11 cellular contexts compared by ENCODE assay signal in genomic region chr1:29177022-29177705, GRCh38. TPM values are rescaled to one million over a fixed set of nuclear protein-coding genes. Genes with fewer than 3 reads are reported as not detected.
DNase-seq lines count a peak whose midpoint lies in the region; ATAC-seq and TF ChIP-seq lines count a peak whose summit lies in the region.
"Had no signal": no experiment of that assay in that cellular context is flagged by ENCODE, and none has a peak within 500 bp of the region (broad histone marks: within the 10 kb centered on the region; RNA-seq: fewer than 3 reads in every experiment).

No MANE protein-coding gene starts in this region.

- H4K91ac ChIP-seq in trophoblast cell (ENCODE audit: low read depth, low read length): no peak overlapping the region

- no CpG with 5 or more reads among the region's 12 CpGs for WGBS in trophoblast cell (ENCODE audit: extremely low coverage, insufficient coverage, insufficient read length)

- H3K4me2 ChIP-seq in Loucy (ENCODE audit: low read depth, low read length, poor library complexity, severe bottlenecking): peak overlapping the region; percentile 92
- no peak overlapping the region for H3K4me2 ChIP-seq in trophoblast cell (ENCODE audit: low read length)

- no peak overlapping the region for H3K14ac ChIP-seq in trophoblast cell (ENCODE audit: low read length)

- H3K9me3 ChIP-seq in CD8-positive, alpha-beta T cell (ENCODE audit: low read length): no peaks in the 10 kb centered on the region
- H3K9me3 ChIP-seq in Loucy (ENCODE audit: insufficient read depth, low read depth, low read length) (no peaks in the 10 kb centered on the region), trophoblast cell (ENCODE audit: insufficient read depth, low read depth, low read length) (no peaks in the 10 kb centered on the region)

- H4K8ac ChIP-seq in trophoblast cell (ENCODE audit: low read depth, low read length): no peak overlapping the region

- H4K12ac ChIP-seq in trophoblast cell (ENCODE audit: low read depth, low read length): no peak overlapping the region

- 0 out of 2 replicates have a peak, but pooled peaks cover 7% of the 10 kb centered on the region for H3F3A ChIP-seq in Loucy (ENCODE audit: low read depth)

- H3K9me2 ChIP-seq in Loucy (replicated peaks; ENCODE audit: low read depth, low read length): no peaks in the 10 kb centered on the region

- H4K20me1 ChIP-seq in Loucy (ENCODE audit: insufficient read depth, low read length, poor library complexity, severe bottlenecking): peaks cover 84% of the 10 kb centered on the region

- no peak overlapping the region for H2AK5ac ChIP-seq in trophoblast cell (ENCODE audit: low read length)

- peak overlapping the region; percentile 33 for H3K4me3 Mint-ChIP-seq in CD8-positive, alpha-beta T cell
- no peak overlapping the region for H3K4me3 Mint-ChIP-seq in dendritic cell treated with granulocyte-macrophage colony-stimulating factor and Interleukin-4, amounts not matched to agents 40 ng/mL and 50 ng/mL, for 4 days
- no peak overlapping the region for H3K4me3 Mint-ChIP-seq in Calu3 (ENCODE audit: low read depth, unreplicated experiment)
- H3K4me3 Mint-ChIP-seq: nephron progenitor cell had no signal

- no peak overlapping the region for H2BK5ac ChIP-seq in trophoblast cell (ENCODE audit: low read depth, low read length, poor library complexity)

- no peaks in the 10 kb centered on the region for H3K27me3 Mint-ChIP-seq in CD8-positive, alpha-beta T cell (ENCODE audit: low read depth)
- H3K27me3 Mint-ChIP-seq in dendritic cell treated with granulocyte-macrophage colony-stimulating factor and Interleukin-4, amounts not matched to agents 40 ng/mL and 50 ng/mL, for 4 days: no peaks in the 10 kb centered on the region
- H3K27me3 Mint-ChIP-seq in Calu3 (ENCODE audit: unreplicated experiment): no peaks in the 10 kb centered on the region

- H3K27ac Mint-ChIP-seq in CD8-positive, alpha-beta T cell: peak overlapping the region; percentile 71
- H3K27ac Mint-ChIP-seq in dendritic cell treated with granulocyte-macrophage colony-stimulating factor and Interleukin-4, amounts not matched to agents 40 ng/mL and 50 ng/mL, for 4 days: peak overlapping the region; percentile 18
- no peak overlapping the region for H3K27ac Mint-ChIP-seq in Calu3 (ENCODE audit: unreplicated experiment)
- H3K27ac Mint-ChIP-seq: nephron progenitor cell had no signal

- intact Hi-C loops in CD8-positive, alpha-beta T cell (cut with DNase I, micrococcal nuclease): no loop called here
- intact Hi-C loops in dendritic cell treated with granulocyte-macrophage colony-stimulating factor and Interleukin-4, amounts not matched to agents 40 ng/mL and 50 ng/mL, for 4 days (cut with micrococcal nuclease): no loop called here
- intact Hi-C loops in Calu3 (cut with micrococcal nuclease; ENCODE audit: unreplicated experiment): no loop called here

- H3K36me3 ChIP-seq in CD8-positive, alpha-beta T cell (ENCODE audit: insufficient read depth, low read length): peaks cover 4% of the 10 kb centered on the region
- H3K36me3 ChIP-seq in Loucy (ENCODE audit: insufficient read depth, low read length) (peaks cover 9% of the 10 kb centered on the region), trophoblast cell (ENCODE audit: control insufficient read depth in 1 of 2, insufficient read depth in 2 of 2, low read length in 2 of 2) (peaks cover 5 to 9% of the 10 kb centered on the region in 2 experiments)

- H2BK12ac ChIP-seq in trophoblast cell (ENCODE audit: low read length): no peak overlapping the region

- H3K9ac ChIP-seq in Loucy (ENCODE audit: low read depth, low read length, poor library complexity, severe bottlenecking) (no peak overlapping the region), trophoblast cell (ENCODE audit: low read length) (no peak overlapping the region)

- POLR2A ChIA-PET in CD8-positive, alpha-beta T cell (lab: Charles Lee): interaction anchor here (0.9 kb wide), 1 partner anchor 16 kb away, joined by 4 read pairs; no protein-coding TSS in a partner anchor

- H3K4me3 ChIP-seq in CD8-positive, alpha-beta T cell (ENCODE audit: low read depth, low read length): peak overlapping the region; percentile 6
- H3K4me3 ChIP-seq in Loucy (ENCODE audit: low read length, poor library complexity, severe bottlenecking) (peak overlapping the region; percentile 97), trophoblast cell (ENCODE audit: low read depth, low read length) (no peak overlapping the region)

- H3K79me2 ChIP-seq in Loucy (ENCODE audit: insufficient read depth, low read length): peaks cover 94% of the 10 kb centered on the region
- H3K79me2 ChIP-seq in trophoblast cell (ENCODE audit: control insufficient read depth, insufficient read depth, low read length, poor library complexity): peaks cover 27% of the 10 kb centered on the region

- no peaks in the 10 kb centered on the region for H3K27me3 ChIP-seq in CD8-positive, alpha-beta T cell (ENCODE audit: insufficient read depth, low read length)
- H3K27me3 ChIP-seq in Loucy (ENCODE audit: insufficient read depth, low read length, poor library complexity, severe bottlenecking) (no peaks in the 10 kb centered on the region), trophoblast cell (ENCODE audit: insufficient read depth, low read length) (no peaks in the 10 kb centered on the region)

- peaks cover 47% of the 10 kb centered on the region for H3K4me1 ChIP-seq in CD8-positive, alpha-beta T cell (ENCODE audit: insufficient read depth, low read length)
- peaks cover 34% of the 10 kb centered on the region for H3K4me1 ChIP-seq in Loucy (ENCODE audit: insufficient read depth, low read length, poor library complexity, severe bottlenecking)
- H3K4me1 ChIP-seq in trophoblast cell (ENCODE audit: control insufficient read depth in 1 of 2, insufficient read depth in 2 of 2, low read length in 2 of 2): peaks cover 3 to 6% of the 10 kb centered on the region in 2 experiments

- CTCF ChIA-PET in CD8-positive, alpha-beta T cell (lab: Charles Lee): interaction anchor here (1.2 kb wide), 1 partner anchor 26 kb away, joined by 3 read pairs; no protein-coding TSS in a partner anchor
- CTCF ChIA-PET in Calu3 (lab: Charles Lee): interaction anchor here (0.6 kb wide), 1 partner anchor 301 kb away, joined by 5 read pairs; no protein-coding TSS in a partner anchor

- ATAC-seq in CD8-positive, alpha-beta T cell: no peak
- ATAC-seq in HG03565 (IDR thresholded peaks at IDR 0.05; ENCODE audit: unreplicated experiment): no peak

- no peak for DNase-seq in CD8-positive, alpha-beta T cell
- DNase-seq in trophoblast cell (no peak), Calu3 (no peak), D341Med (ENCODE audit: low spot score) (no peak), anterior cingulate cortex (lab: John Stamatoyannopoulos, UW) (no peak)
- DNase-seq: NCI-H446, nephron progenitor cell, WERI-Rb-1 had no signal

- no peak overlapping the region for H2AFZ ChIP-seq in Loucy (ENCODE audit: low read length)
- H2AFZ ChIP-seq in trophoblast cell (ENCODE audit: insufficient read depth, low read length, poor library complexity): no peak overlapping the region

- H3K18ac ChIP-seq in trophoblast cell (ENCODE audit: low read length): no peak overlapping the region

- peaks cover 14% of the 10 kb centered on the region for H3K79me1 ChIP-seq in trophoblast cell (ENCODE audit: low read length)

- peaks cover 63% of the 10 kb centered on the region for H3K4me1 Mint-ChIP-seq in CD8-positive, alpha-beta T cell (ENCODE audit: low read depth)
- peaks cover 48% of the 10 kb centered on the region for H3K4me1 Mint-ChIP-seq in dendritic cell treated with granulocyte-macrophage colony-stimulating factor and Interleukin-4, amounts not matched to agents 40 ng/mL and 50 ng/mL, for 4 days (ENCODE audit: low read depth)
- H3K4me1 Mint-ChIP-seq in Calu3 (ENCODE audit: low read depth, unreplicated experiment): peaks cover 19% of the 10 kb centered on the region

- no peak overlapping the region for H2BK120ac ChIP-seq in trophoblast cell (ENCODE audit: insufficient read depth, low read length, poor library complexity)

- no peak for TF ChIP-seq CTCF in CD8-positive, alpha-beta T cell (IDR thresholded peaks at IDR 0.05)
- no peak for TF ChIP-seq CTCF in Loucy (conservative IDR thresholded peaks at IDR 0.05; ENCODE audit: low read length)
- TF ChIP-seq CTCF in Calu3 (IDR thresholded peaks at IDR 0.05; ENCODE audit: unreplicated experiment): no peak

- H3K27ac ChIP-seq in CD8-positive, alpha-beta T cell (ENCODE audit: low read depth, low read length): no peak overlapping the region
- H3K27ac ChIP-seq in trophoblast cell (ENCODE audit: low read depth, low read length): no peak overlapping the region
- H3K27ac ChIP-seq: WERI-Rb-1 had no signal

- no peak overlapping the region for H3K23ac ChIP-seq in trophoblast cell (ENCODE audit: low read length)

- peaks cover 42% of the 10 kb centered on the region for H3K36me3 Mint-ChIP-seq in CD8-positive, alpha-beta T cell
- peaks cover 58% of the 10 kb centered on the region for H3K36me3 Mint-ChIP-seq in dendritic cell treated with granulocyte-macrophage colony-stimulating factor and Interleukin-4, amounts not matched to agents 40 ng/mL and 50 ng/mL, for 4 days (ENCODE audit: low read depth)
- H3K36me3 Mint-ChIP-seq in Calu3 (ENCODE audit: insufficient read depth, unreplicated experiment): peaks cover 74% of the 10 kb centered on the region

- H3K4ac ChIP-seq in trophoblast cell (ENCODE audit: low read depth, low read length): peak overlapping the region; percentile 86

- no peaks in the 10 kb centered on the region for H3K9me3 Mint-ChIP-seq in CD8-positive, alpha-beta T cell
- H3K9me3 Mint-ChIP-seq in dendritic cell treated with granulocyte-macrophage colony-stimulating factor and Interleukin-4, amounts not matched to agents 40 ng/mL and 50 ng/mL, for 4 days: no peaks in the 10 kb centered on the region
- H3K9me3 Mint-ChIP-seq in Calu3 (ENCODE audit: low read depth, unreplicated experiment): no peaks in the 10 kb centered on the region

- BruUV-seq in Calu3 (replicated peaks; lab: Mats Ljungman, UMichigan): no TSS peak

RNA-seq across cellular contexts. Expression of gene SRSF4, which starts 4.5 kb away (rescaled TPM):
- 10 to 100 TPM; 83.6 to 92.2 TPM for total RNA-seq in CD8-positive, alpha-beta T cell
- polyA plus RNA-seq in trophoblast cell (2013): 84.2 and 87.4 TPM in 2 replicates
- 64.8 and 65.4 TPM in 2 replicates for total RNA-seq in Calu3 (2022)

RNA-seq across cellular contexts. Expression of gene TMEM200B, which starts 53.5 kb away (rescaled TPM):
- total RNA-seq in CD8-positive, alpha-beta T cell: not detected
- polyA plus RNA-seq in trophoblast cell (2013): 11.1 and 11.8 TPM in 2 replicates
- total RNA-seq in Calu3 (2022): 0.15 TPM in 1 of 2 replicates, not detected in the other

RNA-seq across cellular contexts. Expression of gene MECR, which starts 53.6 kb away (rescaled TPM):
- 1 to 10 TPM; 5.5 to 8.0 TPM for total RNA-seq in CD8-positive, alpha-beta T cell
- polyA plus RNA-seq in trophoblast cell (2013): 17.6 and 18.9 TPM in 2 replicates
- 45.9 and 46.8 TPM in 2 replicates for total RNA-seq in Calu3 (2022)

RNA-seq across cellular contexts. Expression of gene PTPRU, which starts 59.2 kb away (rescaled TPM):
- under 1 TPM in 1 of 2 experiments, not detected in 1; 0.25 TPM for total RNA-seq in CD8-positive, alpha-beta T cell
- polyA plus RNA-seq in trophoblast cell (2013): 33.5 and 35.1 TPM in 2 replicates
- total RNA-seq in Calu3 (2022): 37.9 and 54.5 TPM in 2 replicates
